8 cellular contexts compared by ENCODE assay signal in genomic region chr9:136118367-136119258, GRCh38. TPM values are rescaled to one million over a fixed set of nuclear protein-coding genes. Genes with fewer than 3 reads are reported as not detected.
DNase-seq lines count a peak whose midpoint lies in the region; ATAC-seq and TF ChIP-seq lines count a peak whose summit lies in the region.

A gene with protein sequence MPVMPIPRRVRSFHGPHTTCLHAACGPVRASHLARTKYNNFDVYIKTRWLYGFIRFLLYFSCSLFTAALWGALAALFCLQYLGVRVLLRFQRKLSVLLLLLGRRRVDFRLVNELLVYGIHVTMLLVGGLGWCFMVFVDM (minus strand): TSS chr9:136118875. CDS start chr9:136116900, 1,975 bp downstream.

- H3K9me3 ChIP-seq in esophagus (ENCODE audit: control insufficient read depth in 2 of 2, insufficient read depth in 1 of 2, low read depth in 1 of 2, low read length in 1 of 2) (no peaks in the 10 kb centered on the region), mucosa of stomach (ENCODE audit: control insufficient read depth, low read length) (no peaks in the 10 kb centered on the region)

- H3K9me3 Mint-ChIP-seq in activated T-cell treated with anti-CD3 and anti-CD28 coated beads, Interleukin-2, amount 50 U/mL, for 24 hours, result no peaks in the 10 kb centered on the region

- ATAC-seq in GM21723 (IDR thresholded peaks at IDR 0.05; ENCODE audit: unreplicated experiment), result peak; percentile 63

- no peaks in the 10 kb centered on the region for H3K27me3 ChIP-seq in esophagus (ENCODE audit: control insufficient read depth in 1 of 2, insufficient read depth in 2 of 2, low read length in 2 of 2)
- H3K27me3 ChIP-seq in mucosa of stomach (ENCODE audit: control insufficient read depth, insufficient read depth, low read length), result peaks cover 7% of the 10 kb centered on the region

- peaks cover 28% of the 10 kb centered on the region for H3K36me3 Mint-ChIP-seq in activated T-cell treated with anti-CD3 and anti-CD28 coated beads, Interleukin-2, amount 50 U/mL, for 24 hours (ENCODE audit: low read depth)

- H3K9ac ChIP-seq in mucosa of stomach (ENCODE audit: low read length), result peak within 1 kb of the TSS; percentile 72

- peak within 1 kb of the TSS; percentile 73 to 92 for H3K4me3 ChIP-seq in esophagus (ENCODE audit: low read depth in 1 of 2, low read length in 2 of 2)
- peak within 1 kb of the TSS; percentile 56 for H3K4me3 ChIP-seq in mucosa of stomach (ENCODE audit: low read length)

- 0% methylated on average over 109 to 126 of the region's 126 CpGs for WGBS in esophagus, 2 donors

- H3K4me1 ChIP-seq in esophagus (ENCODE audit: control insufficient read depth in 2 of 2, insufficient read depth in 2 of 2, low read length in 1 of 2) (peaks cover 7 to 13% of the 10 kb centered on the region in 2 donors), mucosa of stomach (ENCODE audit: control insufficient read depth, insufficient read depth, low read length) (peaks cover 26% of the 10 kb centered on the region)

- DNase-seq in DMS79 (lab: John Stamatoyannopoulos, UW) (peak; percentile 80), KG1 (lab: John Stamatoyannopoulos, UW) (peak; percentile 93)
- peak; percentile 98 for DNase-seq in activated T-cell treated with anti-CD3 and anti-CD28 coated beads, Interleukin-2, amount 50 U/mL, for 24 hours
- peak; percentile 96 for DNase-seq in stimulated activated CD8-positive, alpha-beta memory T cell treated with anti-CD3 and anti-CD28 coated beads, Interleukin-4, amount 100 ng/mL, for 48 hours

- peak within 1 kb of the TSS; percentile 89 to 95 for H3K27ac ChIP-seq in esophagus (ENCODE audit: low read depth in 2 of 2, low read length in 1 of 2)

- H3K4me1 Mint-ChIP-seq in activated T-cell treated with anti-CD3 and anti-CD28 coated beads, Interleukin-2, amount 50 U/mL, for 24 hours (ENCODE audit: low read depth), result peaks cover 34% of the 10 kb centered on the region

- peak within 1 kb of the TSS; percentile 86 for H3K4me3 Mint-ChIP-seq in activated T-cell treated with anti-CD3 and anti-CD28 coated beads, Interleukin-2, amount 50 U/mL, for 24 hours

- no peaks in the 10 kb centered on the region for H3K27me3 Mint-ChIP-seq in activated T-cell treated with anti-CD3 and anti-CD28 coated beads, Interleukin-2, amount 50 U/mL, for 24 hours

- H3K27ac Mint-ChIP-seq in activated T-cell treated with anti-CD3 and anti-CD28 coated beads, Interleukin-2, amount 50 U/mL, for 24 hours, result peak within 1 kb of the TSS; percentile 90

- H3K36me3 ChIP-seq in esophagus (ENCODE audit: control insufficient read depth in 2 of 2, insufficient read depth in 2 of 2, low read length in 1 of 2), result peaks cover 5 to 21% of the 10 kb centered on the region in 2 donors
- peaks cover 9% of the 10 kb centered on the region for H3K36me3 ChIP-seq in mucosa of stomach (ENCODE audit: control insufficient read depth, insufficient read depth, low read length)

TF ChIP-seq in PFSK-1, 5 proteins besides CTCF, POLR2A, EP300 and RAD21:
- TF ChIP-seq POLR2AphosphoS5 (IDR thresholded peaks at IDR 0.05; ENCODE audit: low read depth, low read length) (peak; percentile 87), FOXP2 (optimal IDR thresholded peaks at IDR 0.05; ENCODE audit: borderline replicate concordance, extremely low read depth, extremely low read length, insufficient read depth) (no peak)
- TF ChIP-seq, protein P1, sequence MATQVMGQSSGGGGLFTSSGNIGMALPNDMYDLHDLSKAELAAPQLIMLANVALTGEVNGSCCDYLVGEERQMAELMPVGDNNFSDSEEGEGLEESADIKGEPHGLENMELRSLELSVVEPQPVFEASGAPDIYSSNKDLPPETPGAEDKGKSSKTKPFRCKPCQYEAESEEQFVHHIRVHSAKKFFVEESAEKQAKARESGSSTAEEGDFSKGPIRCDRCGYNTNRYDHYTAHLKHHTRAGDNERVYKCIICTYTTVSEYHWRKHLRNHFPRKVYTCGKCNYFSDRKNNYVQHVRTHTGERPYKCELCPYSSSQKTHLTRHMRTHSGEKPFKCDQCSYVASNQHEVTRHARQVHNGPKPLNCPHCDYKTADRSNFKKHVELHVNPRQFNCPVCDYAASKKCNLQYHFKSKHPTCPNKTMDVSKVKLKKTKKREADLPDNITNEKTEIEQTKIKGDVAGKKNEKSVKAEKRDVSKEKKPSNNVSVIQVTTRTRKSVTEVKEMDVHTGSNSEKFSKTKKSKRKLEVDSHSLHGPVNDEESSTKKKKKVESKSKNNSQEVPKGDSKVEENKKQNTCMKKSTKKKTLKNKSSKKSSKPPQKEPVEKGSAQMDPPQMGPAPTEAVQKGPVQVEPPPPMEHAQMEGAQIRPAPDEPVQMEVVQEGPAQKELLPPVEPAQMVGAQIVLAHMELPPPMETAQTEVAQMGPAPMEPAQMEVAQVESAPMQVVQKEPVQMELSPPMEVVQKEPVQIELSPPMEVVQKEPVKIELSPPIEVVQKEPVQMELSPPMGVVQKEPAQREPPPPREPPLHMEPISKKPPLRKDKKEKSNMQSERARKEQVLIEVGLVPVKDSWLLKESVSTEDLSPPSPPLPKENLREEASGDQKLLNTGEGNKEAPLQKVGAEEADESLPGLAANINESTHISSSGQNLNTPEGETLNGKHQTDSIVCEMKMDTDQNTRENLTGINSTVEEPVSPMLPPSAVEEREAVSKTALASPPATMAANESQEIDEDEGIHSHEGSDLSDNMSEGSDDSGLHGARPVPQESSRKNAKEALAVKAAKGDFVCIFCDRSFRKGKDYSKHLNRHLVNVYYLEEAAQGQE (IDR thresholded peaks at IDR 0.05; ENCODE audit: insufficient read depth in 1 of 2, low read depth in 2 of 2, low read length in 2 of 2), result peak in 1 of 2 experiments; percentile 48; a peak in 1 of 4 replicates

RNA-seq across cellular contexts. Expression of the gene that starts here (rescaled TPM):
- polyA plus RNA-seq in PFSK-1 (2012; ENCODE audit: insufficient read length, low read depth), result 57.1 TPM
- polyA plus RNA-seq in esophagus, result 10 to 100 TPM; 13.6 to 25.7 TPM

Comparison
In these comparisons a context has a peak if more than half of its experiments do, and no peak if none do; other contexts are left out.
1. Peak in every context shown above with its lines: DNase-seq, ATAC-seq, H3K4me3 ChIP-seq and H3K27ac ChIP-seq.